ENCODE assay signal across 9 cellular contexts in genomic region chr7:82417898-82418297, GRCh38.
"Had no signal": no experiment of that assay in that cellular context is flagged by ENCODE, and none has a peak within 500 bp of the region (broad histone marks: within the 10 kb centered on the region; RNA-seq: fewer than 3 reads in every experiment).

No MANE protein-coding gene starts in this region.

- H3K36me3 ChIP-seq: HAP-1 had no signal

- ATAC-seq: GM23338, HCT116 had no signal

- DNase-seq: GM23248, GOT3, H7, H9, HCEC 1CT, HFFc6 had no signal

- H3K27ac ChIP-seq: GM23248 had no signal

- H3K27ac Mint-ChIP-seq: GM23338, H9, HFFc6 had no signal

- H3K4me3 ChIP-seq: GM23248, GM23338, HAP-1 had no signal

- H3K4me2 ChIP-seq: GM23338 had no signal

- H3K9me3 ChIP-seq: HAP-1 had no signal

- H3K9me3 Mint-ChIP-seq: GM23338, HFFc6 had no signal

- H3K9ac ChIP-seq: GM23248 had no signal

- H3K4me1 ChIP-seq: HAP-1 had no signal

- H2AFZ ChIP-seq: GM23248, GM23338 had no signal

- H3K4me3 Mint-ChIP-seq: GM23338, H9, HFFc6 had no signal
